8 cellular contexts compared by ENCODE assay signal in genomic region chr3:36944641-36945270, GRCh38. TPM values are rescaled to one million over a fixed set of nuclear protein-coding genes. Genes with fewer than 3 reads are reported as not detected.
DNase-seq lines count a peak whose midpoint lies in the region; ATAC-seq and TF ChIP-seq lines count a peak whose summit lies in the region.

Gene TRANK1, minus strand, starts transcription at chr3:36945054. Its CDS starts 245 bp downstream, at chr3:36944809.

- intact Hi-C loops in natural killer cell (cut with micrococcal nuclease): loop anchor here (1.0 to 2.0 kb wide), 3 partner anchors 36 to 68 kb away; partner anchors contain the start of genes EPM2AIP1 and MLH1

- no peaks in the 10 kb centered on the region for H3K27me3 ChIP-seq in fibroblast of lung (ENCODE audit: control insufficient read depth, insufficient read depth, low read length)

- no peaks in the 10 kb centered on the region for H4K20me1 ChIP-seq in fibroblast of lung (ENCODE audit: control insufficient read depth, extremely low read depth, insufficient read depth, low read length)

- H3K4me1 Mint-ChIP-seq in natural killer cell: peaks cover 6 to 19% of the 10 kb centered on the region in 2 donors

- H3K79me2 ChIP-seq in fibroblast of lung (ENCODE audit: control insufficient read depth, insufficient read depth, low read length): no peaks in the 10 kb centered on the region

- H3K27ac Mint-ChIP-seq in natural killer cell: peak within 1 kb of the TSS; percentile 81

- peak within 1 kb of the TSS; percentile 85 for H2AFZ ChIP-seq in fibroblast of lung (ENCODE audit: low read length)

- H3K9me3 ChIP-seq in fibroblast of lung (ENCODE audit: control insufficient read depth, insufficient read depth, low read depth, low read length): no peaks in the 10 kb centered on the region

- H3K4me1 ChIP-seq in fibroblast of lung (ENCODE audit: control insufficient read depth, extremely low read depth, insufficient read depth, low read length): peaks cover 5% of the 10 kb centered on the region

- H3K27ac ChIP-seq in fibroblast of lung (ENCODE audit: insufficient read depth, low read length): peak within 1 kb of the TSS; percentile 8

- peak within 1 kb of the TSS; percentile 64 for H3K4me2 ChIP-seq in fibroblast of lung (ENCODE audit: extremely low read depth, insufficient read depth, low read length)

- TF ChIP-seq CTCF in GM12864 (IDR thresholded peaks at IDR 0.05; ENCODE audit: low read depth, low read length, missing control alignments) (no peak), fibroblast of lung (conservative IDR thresholded peaks at IDR 0.05 in 1 of 2, IDR thresholded peaks at IDR 0.05 in 1 of 2; ENCODE audit: low read depth in 1 of 2, low read length in 2 of 2) (no peak), natural killer cell (IDR thresholded peaks at IDR 0.05) (no peak)

- no peaks in the 10 kb centered on the region for H3K36me3 ChIP-seq in fibroblast of lung (ENCODE audit: control insufficient read depth, insufficient read depth, low read length)

- ATAC-seq in HG02571 (IDR thresholded peaks at IDR 0.05; ENCODE audit: unreplicated experiment): peak; percentile 55
- peak; percentile 82 to 93 (median 90) for ATAC-seq in natural killer cell

- H3K4me3 ChIP-seq in GM12864 (ENCODE audit: low read depth, low read length) (peak within 1 kb of the TSS; percentile 56), fibroblast of lung (replicated peaks in 1 of 4; ENCODE audit: control extremely low read depth in 1 of 4, insufficient read depth in 1 of 4, low read depth in 3 of 4, low read length in 4 of 4) (peak within 1 kb of the TSS; percentile 33 to 72 (median 68))

- H3K36me3 Mint-ChIP-seq in natural killer cell: no peaks in the 10 kb centered on the region

- DNase-seq in GM12864 (ENCODE audit: low read depth): peak; percentile 49
- DNase-seq in NCI-H2227 treated with DMSO at 0.1 percent for 48 hours (lab: John Stamatoyannopoulos, UW): peak; percentile 56
- peak; percentile 80 for DNase-seq in activated T-cell treated with anti-CD3 and anti-CD28 coated beads, Interleukin-2, amount 50 U/mL, for 1 hour
- peak; percentile 54 to 59 for DNase-seq in fibroblast of lung (ENCODE audit: low read depth in 2 of 2)
- DNase-seq in natural killer cell: peak; percentile 78
- peak; percentile 56 to 79 (median 74) for DNase-seq in stimulated activated naive CD4-positive, alpha-beta T cell (lab: John Stamatoyannopoulos, UW)
- no peak for DNase-seq in foreskin melanocyte

- H3K9ac ChIP-seq in fibroblast of lung (ENCODE audit: insufficient read depth, low read length): peak within 1 kb of the TSS; percentile 74

- peak within 1 kb of the TSS; percentile 86 for H3K4me3 Mint-ChIP-seq in natural killer cell

- no peaks in the 10 kb centered on the region for H3K27me3 Mint-ChIP-seq in natural killer cell (ENCODE audit: low read depth in 2 of 2)

- peaks cover 0 to 3% of the 10 kb centered on the region in 2 donors for H3K9me3 Mint-ChIP-seq in natural killer cell

RNA-seq across cellular contexts. Expression of gene TRANK1, which starts in this region (rescaled TPM):
- total RNA-seq in fibroblast of lung: 20.3 and 28.6 TPM in 2 replicates
- 6.7 and 9.1 TPM in 2 replicates for polyA plus RNA-seq in fibroblast of lung
- 3.9 and 9.7 TPM in 2 replicates for polyA plus RNA-seq in fibroblast of lung (2012)
- 23.7 and 41.1 TPM in 2 replicates for polyA minus RNA-seq in fibroblast of lung (ENCODE audit: low replicate concordance)
- total RNA-seq in natural killer cell: 100 to 1,000 TPM; 105 to 158 (median 139) TPM
